18 cellular contexts compared by ENCODE assay signal in genomic region chr7:154426778-154427177, GRCh38.
"Had no signal": no experiment of that assay in that cellular context is flagged by ENCODE, and none has a peak within 500 bp of the region (broad histone marks: within the 10 kb centered on the region; RNA-seq: fewer than 3 reads in every experiment).

No MANE protein-coding gene starts in this region.

- H3K4me2 ChIP-seq: SK-N-SH had no signal

- DNase-seq: KBM-7, MV-4-11, NCI-H1048, NCI-H1105 treated with DMSO at 0.1 percent for 48 hours, NCI-H1417 treated with DMSO at 0.1 percent for 48 hours, NCI-H187, NCI-H2029, NCI-H2081 treated with DMSO at 0.1 percent for 48 hours, NCI-H2171, NCI-H226, NCI-H446, NCI-H510A, NCI-H524 treated with DMSO at 0.1 percent for 48 hours, NCI-H69, NCI-H774, Right ventricle myocardium superior, RPMI8226, SK-N-SH had no signal

- H3K9ac ChIP-seq: SK-N-SH had no signal
